19 cellular contexts compared by ENCODE assay signal in the genomic region with DNA sequence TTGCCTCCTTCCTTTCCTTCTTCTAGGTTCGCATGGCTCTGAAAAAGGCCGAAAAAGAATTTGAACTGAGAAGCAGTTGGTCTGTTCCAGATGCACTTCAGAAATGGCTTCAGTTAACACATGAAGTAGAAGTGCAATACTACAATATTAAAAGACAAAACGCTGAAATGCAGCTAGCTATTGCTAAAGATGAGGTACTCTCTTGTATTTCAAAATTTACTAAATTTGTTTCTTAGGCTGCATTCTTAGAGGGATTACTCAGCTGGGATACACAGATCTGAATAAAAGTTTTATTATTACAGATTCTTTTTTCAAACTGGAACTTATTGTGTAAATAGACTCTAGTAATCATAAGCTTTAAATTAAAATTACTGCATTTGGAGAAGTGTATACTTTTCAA.
DNase-seq lines count a peak whose midpoint lies in the region; ATAC-seq and TF ChIP-seq lines count a peak whose summit lies in the region.
"Had no signal": no experiment of that assay in that cellular context is flagged by ENCODE, and none has a peak within 500 bp of the region (broad histone marks: within the 10 kb centered on the region; RNA-seq: fewer than 3 reads in every experiment).

No MANE protein-coding gene starts in this region.

- no peaks in the 10 kb centered on the region for H3K36me3 Mint-ChIP-seq in CD4-positive, CD25-positive, alpha-beta regulatory T cell

- peak overlapping the region in 2 of 3 donors; percentile 40 to 91 for H3K27ac Mint-ChIP-seq in CD4-positive, CD25-positive, alpha-beta regulatory T cell
- H3K27ac Mint-ChIP-seq: stimulated activated naive B cell treated with anti-CD40 and anti-IgM and Interleukin-4, amounts not matched to agents 10 μg/mL and 1 μg/mL and 100 μg/mL, for 72 hours had no signal

- no peak overlapping the region for H3K9ac ChIP-seq in Karpas-422 (ENCODE audit: low read length)
- H3K9ac ChIP-seq: BLaER1 had no signal

- H3K4me3 Mint-ChIP-seq in CD4-positive, CD25-positive, alpha-beta regulatory T cell: no peak overlapping the region
- H3K4me3 Mint-ChIP-seq: activated naive CD8-positive, alpha-beta T cell treated with anti-CD3 and anti-CD28 coated beads for 36 hours; central memory CD8-positive, alpha-beta T cell; stimulated activated naive B cell treated with anti-CD40 and anti-IgM and Interleukin-4, amounts not matched to agents 10 μg/mL and 1 μg/mL and 100 μg/mL, for 72 hours had no signal

- H3K27me3 ChIP-seq in CD4-positive, CD25-positive, alpha-beta regulatory T cell (ENCODE audit: control insufficient read depth, insufficient read depth, low read length): no peaks in the 10 kb centered on the region
- H3K27me3 ChIP-seq in Karpas-422 (ENCODE audit: low read length) (no peaks in the 10 kb centered on the region), osteoblast (ENCODE audit: insufficient read depth, low read length) (no peaks in the 10 kb centered on the region)
- H3K27me3 ChIP-seq: BLaER1, ovary had no signal

- no peak overlapping the region for H3K4me3 ChIP-seq in CD4-positive, CD25-positive, alpha-beta regulatory T cell (ENCODE audit: low read depth, low read length)
- H3K4me3 ChIP-seq in Karpas-422 (ENCODE audit: low read length): no peak overlapping the region
- H3K4me3 ChIP-seq in osteoblast (ENCODE audit: insufficient read depth, low read length): no peak overlapping the region
- H3K4me3 ChIP-seq: BLaER1, ovary had no signal

- H3K27ac ChIP-seq in CD4-positive, CD25-positive, alpha-beta regulatory T cell (ENCODE audit: insufficient read depth, low read length, poor library complexity, severe bottlenecking): no peak overlapping the region
- H3K27ac ChIP-seq in Karpas-422 (ENCODE audit: low read length): peak overlapping the region; percentile 58
- no peak overlapping the region for H3K27ac ChIP-seq in osteoblast (ENCODE audit: low read depth, low read length)
- H3K27ac ChIP-seq: BLaER1 had no signal

- H3K79me2 ChIP-seq in Karpas-422 (ENCODE audit: low read length) (peaks cover 59% of the 10 kb centered on the region), osteoblast (ENCODE audit: insufficient read depth, low read length) (no peaks in the 10 kb centered on the region)

- no peak overlapping the region for H2AFZ ChIP-seq in Karpas-422 (ENCODE audit: low read length)
- H2AFZ ChIP-seq in osteoblast (ENCODE audit: low read length): no peak overlapping the region

- H3K4me2 ChIP-seq in Karpas-422 (ENCODE audit: low read depth, low read length, poor library complexity, severe bottlenecking) (no peak overlapping the region), osteoblast (ENCODE audit: insufficient read depth, low read length) (peak overlapping the region; percentile 30)
- H3K4me2 ChIP-seq: BLaER1 had no signal

- no peak for TF ChIP-seq CTCF in osteoblast (IDR thresholded peaks at IDR 0.05; ENCODE audit: extremely low read depth, low read depth, low read length)

- H3K9me3 Mint-ChIP-seq in CD4-positive, CD25-positive, alpha-beta regulatory T cell: no peaks in the 10 kb centered on the region
- H3K9me3 Mint-ChIP-seq: activated naive CD8-positive, alpha-beta T cell treated with anti-CD3 and anti-CD28 coated beads for 36 hours; central memory CD8-positive, alpha-beta T cell; stimulated activated naive B cell treated with anti-CD40 and anti-IgM and Interleukin-4, amounts not matched to agents 10 μg/mL and 1 μg/mL and 100 μg/mL, for 72 hours had no signal

- no peaks in the 10 kb centered on the region for H3K9me3 ChIP-seq in CD4-positive, CD25-positive, alpha-beta regulatory T cell (ENCODE audit: control insufficient read depth in 2 of 2, low read length in 2 of 2)
- no peaks in the 10 kb centered on the region for H3K9me3 ChIP-seq in Karpas-422 (ENCODE audit: low read length)
- H3K9me3 ChIP-seq in osteoblast (ENCODE audit: low read depth, low read length): no peaks in the 10 kb centered on the region
- H3K9me3 ChIP-seq: BLaER1, ovary had no signal

- H3K36me3 ChIP-seq in CD4-positive, CD25-positive, alpha-beta regulatory T cell (ENCODE audit: control insufficient read depth, insufficient read depth, low read length): peaks cover 22% of the 10 kb centered on the region
- peaks cover 45% of the 10 kb centered on the region for H3K36me3 ChIP-seq in Karpas-422 (ENCODE audit: insufficient read depth, low read length)
- H3K36me3 ChIP-seq in osteoblast (ENCODE audit: insufficient read depth, low read length): no peaks in the 10 kb centered on the region
- H3K36me3 ChIP-seq: ovary had no signal

- H3K9me2 ChIP-seq in Karpas-422 (replicated peaks; ENCODE audit: insufficient read depth, low read length): no peaks in the 10 kb centered on the region

- no peak for DNase-seq in CD4-positive, CD25-positive, alpha-beta regulatory T cell
- no peak for DNase-seq in Karpas-422
- peak; percentile 75 for DNase-seq in fibroblast of gingiva (ENCODE audit: low read depth)
- DNase-seq in osteoblast (ENCODE audit: insufficient read length, low spot score, missing footprints): no peak
- no peak for DNase-seq in activated CD4-positive, CD25-positive, alpha-beta regulatory T cell (lab: John Stamatoyannopoulos, UW)
- no peak for DNase-seq in ACHN
- DNase-seq in ecto neural progenitor cell (ENCODE audit: low spot score): no peak
- DNase-seq: activated CD4-positive, alpha-beta T cell treated with anti-CD3 and anti-CD28 coated beads for 4 hours; activated CD8-positive, alpha-beta memory T cell treated with anti-CD3 and anti-CD28 coated beads, Interleukin-2, amount 50 U/mL, for 48 hours; activated naive CD8-positive, alpha-beta T cell treated with anti-CD3 and anti-CD28 coated beads for 36 hours; head of caudate nucleus; Kasumi-1; NCI-H1436 treated with DMSO at 0.1 percent for 48 hours; ovary; SHP77 treated with DMSO at 0.1 percent for 48 hours; stimulated activated naive B cell treated with anti-CD40 and anti-IgM and Interleukin-4, amounts not matched to agents 10 μg/mL and 1 μg/mL and 100 μg/mL, for 72 hours had no signal

- no peaks in the 10 kb centered on the region for H3K27me3 Mint-ChIP-seq in CD4-positive, CD25-positive, alpha-beta regulatory T cell
- H3K27me3 Mint-ChIP-seq: activated naive CD8-positive, alpha-beta T cell treated with anti-CD3 and anti-CD28 coated beads for 36 hours; central memory CD8-positive, alpha-beta T cell; stimulated activated naive B cell treated with anti-CD40 and anti-IgM and Interleukin-4, amounts not matched to agents 10 μg/mL and 1 μg/mL and 100 μg/mL, for 72 hours had no signal

- in situ Hi-C loops in ACHN (cut with HindIII; ENCODE audit: low pct_ligation_motif_present, low pct_unique_long_range_greater_than_20kb, low sequenced_read_pairs): no loop called here

- H4K20me1 ChIP-seq in Karpas-422 (ENCODE audit: insufficient read depth, low read depth, low read length) (no peaks in the 10 kb centered on the region), osteoblast (ENCODE audit: insufficient read depth, low read length) (no peaks in the 10 kb centered on the region)

- peaks cover 26 to 37% (median 29%) of the 10 kb centered on the region in 4 donors for H3K4me1 Mint-ChIP-seq in CD4-positive, CD25-positive, alpha-beta regulatory T cell

- peaks cover 14% of the 10 kb centered on the region for H3K4me1 ChIP-seq in CD4-positive, CD25-positive, alpha-beta regulatory T cell (ENCODE audit: control insufficient read depth, insufficient read depth, low read length, poor library complexity, severe bottlenecking)
- H3K4me1 ChIP-seq in Karpas-422 (ENCODE audit: low read length): peaks cover 54% of the 10 kb centered on the region
- H3K4me1 ChIP-seq in osteoblast (ENCODE audit: insufficient read depth, low read length): peaks cover 63% of the 10 kb centered on the region

- ATAC-seq in CD4-positive, CD25-positive, alpha-beta regulatory T cell (ENCODE audit: low read depth in 2 of 2): no peak
- ATAC-seq in HG02970 (IDR thresholded peaks at IDR 0.05; ENCODE audit: low FRiP score, unreplicated experiment): no peak
- ATAC-seq: stimulated activated naive B cell treated with anti-CD40 and anti-IgM and Interleukin-4, amounts not matched to agents 10 μg/mL and 1 μg/mL and 100 μg/mL, for 72 hours had no signal
